22 cellular contexts compared by ENCODE assay signal in the genomic region with DNA sequence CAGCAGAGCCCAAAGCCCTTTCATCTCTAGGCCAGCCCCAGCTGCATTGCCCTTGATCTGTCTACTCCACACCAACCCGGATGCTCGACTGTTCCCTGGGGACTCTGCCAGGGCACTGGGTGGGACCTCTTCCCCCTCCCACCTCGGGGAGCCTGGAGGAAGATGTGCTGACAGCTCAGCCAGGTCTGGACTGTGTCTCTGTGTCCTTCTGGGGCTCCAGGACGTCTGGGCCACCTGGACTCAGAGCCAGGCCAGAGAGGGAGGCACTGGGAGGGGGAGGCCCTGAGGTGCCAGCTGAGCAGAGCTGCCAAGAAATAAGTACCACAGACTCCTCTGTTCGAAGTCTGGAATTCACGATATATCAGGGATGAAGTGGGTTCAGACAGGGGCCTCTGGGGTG. TPM values are rescaled to one million over a fixed set of nuclear protein-coding genes. Genes with fewer than 3 reads are reported as not detected.
"Had no signal": no experiment of that assay in that cellular context is flagged by ENCODE, and none has a peak within 500 bp of the region (broad histone marks: within the 10 kb centered on the region; RNA-seq: fewer than 3 reads in every experiment).

No MANE protein-coding gene starts in this region.

- DNase-seq: activated CD4-positive, alpha-beta T cell treated with anti-CD3 and anti-CD28 coated beads for 48 hours; activated CD8-positive, alpha-beta memory T cell treated with anti-CD3 and anti-CD28 coated beads, Interleukin-2, amount 50 U/mL, for 4 hours; activated CD8-positive, alpha-beta T cell treated with anti-CD3 and anti-CD28 coated beads, Interleukin-2, amount 10 ng/mL, durations not matched to agents 7 days and 5 days; activated effector memory CD4-positive, alpha-beta T cell treated with anti-CD3 and anti-CD28 coated beads, Interleukin-2, amount 50 U/mL, for 16 hours; activated T-cell treated with anti-CD3 and anti-CD28 coated beads, Interleukin-2, amount 50 U/mL, for 48 hours; caudate nucleus; erythroblast; kidney; mesendoderm; natural killer cell; retina; stimulated activated CD4-positive, alpha-beta T cell treated with anti-CD3 and anti-CD28 coated beads, Interleukin-4, amount 100 ng/mL, for 4 hours; stimulated activated CD8-positive, alpha-beta memory T cell treated with anti-CD3 and anti-CD28 coated beads, Interleukin-4, amount 100 ng/mL, for 48 hours; stimulated activated naive CD8-positive, alpha-beta T cell treated with anti-CD3 and anti-CD28 coated beads, Interleukin-15, Interleukin-2, amounts not matched to agents 100 U/mL and 50 U/mL, for 24 hours; T-helper 2 cell; upper lobe of left lung had no signal

- H3K4me2 ChIP-seq: hepatocyte had no signal

- H3K36me3 ChIP-seq: gastroesophageal sphincter, neutrophil, upper lobe of left lung had no signal

- H3K27ac ChIP-seq: gastroesophageal sphincter, hepatocyte, neutrophil, skin epidermis, upper lobe of left lung had no signal

- ATAC-seq: activated CD8-positive, alpha-beta T cell treated with anti-CD3 and anti-CD28 coated beads, Interleukin-2, amount 10 ng/mL, durations not matched to agents 7 days and 5 days; activated naive CD4-positive, alpha-beta T cell treated with anti-CD3 and anti-CD28 coated beads, Interleukin-2, amount 50 U/mL, for 72 hours; gastroesophageal sphincter; natural killer cell; stimulated activated naive CD8-positive, alpha-beta T cell treated with anti-CD3 and anti-CD28 coated beads, Interleukin-15, Interleukin-2, amounts not matched to agents 100 U/mL and 50 U/mL, for 24 hours had no signal

- H3K9me3 ChIP-seq: gastroesophageal sphincter, neutrophil, upper lobe of left lung had no signal

- H2AFZ ChIP-seq: hepatocyte had no signal

- FAIRE-seq: colon, kidney had no signal

- H3K4me3 ChIP-seq: gastroesophageal sphincter, hepatocyte, skin epidermis, upper lobe of left lung had no signal

- H3K4me1 ChIP-seq: gastroesophageal sphincter, upper lobe of left lung had no signal

- H3K79me2 ChIP-seq: hepatocyte had no signal

RNA-seq across cellular contexts. Expression of a gene that starts 5.8 kb away (rescaled TPM):
- total RNA-seq: activated CD8-positive, alpha-beta T cell treated with anti-CD3 and anti-CD28 coated beads, Interleukin-2, amount 10 ng/mL, durations not matched to agents 7 days and 5 days; natural killer cell had no signal
